Comparison of ENCODE assay signal across 13 cellular contexts in the genomic region with DNA sequence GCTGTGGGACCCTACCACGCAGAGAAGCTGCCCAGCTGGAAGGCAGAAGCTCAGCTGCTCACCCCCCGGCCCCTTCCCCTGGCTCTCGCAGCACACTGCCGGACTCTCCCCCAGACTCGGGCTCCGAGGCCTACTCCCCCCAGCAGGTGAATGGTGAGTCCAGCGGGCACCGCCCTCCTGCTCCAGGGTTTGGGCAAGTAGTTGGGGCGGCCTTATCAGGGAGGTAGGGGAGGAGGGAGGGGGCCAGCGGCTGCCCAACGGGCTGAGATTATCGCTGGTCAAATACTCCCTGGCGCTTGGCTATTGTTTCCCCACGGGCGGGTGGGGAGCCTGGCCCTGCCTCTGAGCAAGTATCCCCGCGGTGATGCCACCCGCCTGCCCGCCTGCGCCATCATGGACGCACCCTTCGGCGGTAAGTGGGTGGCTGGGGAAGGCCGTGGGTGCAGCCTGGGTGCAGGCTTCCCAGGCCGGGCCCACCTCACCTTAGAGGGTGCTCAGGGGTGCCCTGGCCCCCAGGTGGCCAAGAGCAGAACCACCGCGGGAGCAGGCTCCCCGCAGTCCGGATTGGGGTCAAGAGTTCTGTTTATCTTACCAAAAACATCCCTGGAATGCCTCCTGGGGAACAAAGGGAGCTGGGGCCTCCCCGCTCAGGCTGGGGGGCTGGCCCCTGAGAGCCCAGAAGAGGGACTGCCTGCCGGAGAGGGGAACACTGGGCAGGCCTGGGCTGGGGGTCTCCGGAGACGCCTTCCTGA. TPM values are rescaled to one million over a fixed set of nuclear protein-coding genes. Genes with fewer than 3 reads are reported as not detected.
DNase-seq lines count a peak whose midpoint lies in the region; ATAC-seq, FAIRE-seq and TF ChIP-seq lines count a peak whose summit lies in the region.
"Had no signal": no experiment of that assay in that cellular context is flagged by ENCODE, and none has a peak within 500 bp of the region (broad histone marks: within the 10 kb centered on the region; RNA-seq: fewer than 3 reads in every experiment).

No MANE protein-coding gene starts in this region.

- no peak overlapping the region for H4K8ac ChIP-seq in mesendoderm (ENCODE audit: low read depth, low read length)

- no peak overlapping the region for H2AFZ ChIP-seq in astrocyte (ENCODE audit: low read depth, low read length)
- H2AFZ ChIP-seq: GM23248 had no signal

- no peaks in the 10 kb centered on the region for H3K36me3 Mint-ChIP-seq in astrocyte (ENCODE audit: low read depth, unreplicated experiment)

- H3K18ac ChIP-seq in mesendoderm (ENCODE audit: low read length), result no peak overlapping the region

- H3K27me3 ChIP-seq in astrocyte (ENCODE audit: insufficient read depth, low read length) (no peaks in the 10 kb centered on the region), mesendoderm (ENCODE audit: insufficient read depth, low read length, poor library complexity) (no peaks in the 10 kb centered on the region)

- no peaks in the 10 kb centered on the region for H3K36me3 ChIP-seq in astrocyte (ENCODE audit: insufficient read depth, low read length)
- no peaks in the 10 kb centered on the region for H3K36me3 ChIP-seq in mesendoderm (ENCODE audit: control insufficient read depth, insufficient read depth, low read length)

- no peaks in the 10 kb centered on the region for H3K9me3 Mint-ChIP-seq in astrocyte (ENCODE audit: unreplicated experiment)

- H4K20me1 ChIP-seq in astrocyte (ENCODE audit: insufficient read depth, low read length), result peaks cover 5% of the 10 kb centered on the region

- H3K4me2 ChIP-seq in astrocyte (ENCODE audit: low read length) (peak overlapping the region; percentile 55), mesendoderm (ENCODE audit: low read length) (no peak overlapping the region)

- H2BK5ac ChIP-seq in mesendoderm (ENCODE audit: low read length), result no peak overlapping the region

- H2BK120ac ChIP-seq in mesendoderm (ENCODE audit: low read depth, low read length), result no peak overlapping the region

- H3K56ac ChIP-seq in mesendoderm (ENCODE audit: low read length), result no peak overlapping the region

- H3K4me3 Mint-ChIP-seq in astrocyte (ENCODE audit: unreplicated experiment), result no peak overlapping the region

- H3K27me3 Mint-ChIP-seq in astrocyte (ENCODE audit: low read depth, unreplicated experiment), result no peaks in the 10 kb centered on the region

- H4K5ac ChIP-seq in mesendoderm (ENCODE audit: low read length), result no peak overlapping the region

- no peak for ATAC-seq in HG02610 (IDR thresholded peaks at IDR 0.05; ENCODE audit: unreplicated experiment)

- no CpG with 5 or more reads among the region's 33 CpGs for WGBS in mesendoderm (ENCODE audit: extremely low coverage, insufficient coverage, low lambda C conversion rate)

- H3K4me3 ChIP-seq in astrocyte (ENCODE audit: insufficient read depth, low read depth, low read length), result no peak overlapping the region
- no peak overlapping the region for H3K4me3 ChIP-seq in mesendoderm (ENCODE audit: low read length)
- H3K4me3 ChIP-seq: GM23248 had no signal

- no peak for TF ChIP-seq CTCF in astrocyte (IDR thresholded peaks at IDR 0.05; ENCODE audit: insufficient read depth, low read depth, low read length)

- peak; percentile 43 for DNase-seq in GM03348 (ENCODE audit: low spot score)
- DNase-seq in astrocyte (ENCODE audit: low read depth), result peak; percentile 35
- DNase-seq in mucosa of gallbladder (ENCODE audit: low spot score), result peak; percentile 42
- DNase-seq in NCI-H526 treated with DMSO at 0.1 percent for 48 hours (lab: John Stamatoyannopoulos, UW), result no peak
- DNase-seq in mesendoderm, result no peak
- DNase-seq: activated CD4-positive, CD25-positive, alpha-beta regulatory T cell treated with anti-CD3 and anti-CD28 coated beads, Interleukin-2, amount 50 U/mL, for 72 hours; activated effector memory CD4-positive, alpha-beta T cell treated with anti-CD3 and anti-CD28 coated beads, Interleukin-2, amount 50 U/mL, for 16 hours; effector CD8-positive, alpha-beta T cell; GM23248; NCI-H187; retina had no signal

- H3K27ac ChIP-seq in astrocyte (ENCODE audit: low read depth, low read length), result no peak overlapping the region
- no peak overlapping the region for H3K27ac ChIP-seq in mesendoderm (ENCODE audit: low read depth, low read length)
- H3K27ac ChIP-seq: GM23248 had no signal

- H3K4me1 ChIP-seq in astrocyte (ENCODE audit: insufficient read depth, low read length) (peaks cover 9% of the 10 kb centered on the region), mesendoderm (ENCODE audit: control insufficient read depth, low read depth, low read length) (no peaks in the 10 kb centered on the region)

- H3K4ac ChIP-seq in mesendoderm (ENCODE audit: low read depth, low read length), result no peak overlapping the region

- H3K4me1 Mint-ChIP-seq in astrocyte (ENCODE audit: low read depth, unreplicated experiment), result peaks cover 2% of the 10 kb centered on the region

- H3K79me2 ChIP-seq in astrocyte (ENCODE audit: insufficient read depth, low read length) (no peaks in the 10 kb centered on the region), mesendoderm (ENCODE audit: control insufficient read depth, insufficient read depth, low read length) (no peaks in the 10 kb centered on the region)

- H3K27ac Mint-ChIP-seq in astrocyte (ENCODE audit: unreplicated experiment), result no peak overlapping the region

- no peaks in the 10 kb centered on the region for H3K9me3 ChIP-seq in astrocyte (ENCODE audit: insufficient read depth, low read depth, low read length)

- H3K9ac ChIP-seq in astrocyte (ENCODE audit: low read length) (peak overlapping the region; percentile 41), mesendoderm (ENCODE audit: low read length) (no peak overlapping the region)
- H3K9ac ChIP-seq: GM23248 had no signal

- H2BK15ac ChIP-seq in mesendoderm (replicated peaks; ENCODE audit: low read depth), result no peak overlapping the region

- no peaks in the 10 kb centered on the region for H3K79me1 ChIP-seq in mesendoderm (ENCODE audit: low read length)

- H2AK5ac ChIP-seq in mesendoderm (ENCODE audit: low read length), result no peak overlapping the region

- FAIRE-seq in astrocyte (lab: Jason Lieb, UNC), result no peak
- FAIRE-seq: RCC 7860 had no signal

- H3K23ac ChIP-seq in mesendoderm (ENCODE audit: low read length), result no peak overlapping the region

RNA-seq across cellular contexts. Expression of a gene that starts 16.9 kb away (rescaled TPM):
- 39.5 and 53.9 TPM in 2 replicates for total RNA-seq in astrocyte
- total RNA-seq in mucosa of gallbladder, result 320 TPM
- polyA plus RNA-seq in mesendoderm (2013, experiment 1 of 2), result 3.0 TPM
- 2.6 TPM for polyA plus RNA-seq in mesendoderm (2013, experiment 2 of 2)
- total RNA-seq: GM23248 had no signal

RNA-seq across cellular contexts. Expression of a gene that starts 23.1 kb away (rescaled TPM):
- total RNA-seq in astrocyte (97.8 and 98.6 TPM in 2 replicates), mucosa of gallbladder (116 TPM)
- polyA plus RNA-seq in mesendoderm (2013, experiment 1 of 2), result 285 TPM
- polyA plus RNA-seq in mesendoderm (2013, experiment 2 of 2), result 285 TPM

RNA-seq across cellular contexts. Expression of a gene that starts 23.4 kb away (rescaled TPM):
- total RNA-seq in astrocyte, result 13.6 and 13.8 TPM in 2 replicates
- 7.7 TPM for total RNA-seq in mucosa of gallbladder
- polyA plus RNA-seq in mesendoderm (2013, experiment 1 of 2), result 74.6 TPM
- polyA plus RNA-seq in mesendoderm (2013, experiment 2 of 2), result 75.1 TPM

RNA-seq across cellular contexts. Expression of a gene that starts 47.5 kb away (rescaled TPM):
- total RNA-seq in astrocyte, result 56.7 and 74.6 TPM in 2 replicates
- total RNA-seq in mucosa of gallbladder, result 23.4 TPM
- polyA plus RNA-seq in mesendoderm (2013, experiment 1 of 2), result 104 TPM
- polyA plus RNA-seq in mesendoderm (2013, experiment 2 of 2), result 102 TPM

RNA-seq across cellular contexts. Expression of a gene that starts 58.8 kb away (rescaled TPM):
- total RNA-seq in astrocyte (180 and 287 TPM in 2 replicates), mucosa of gallbladder (34.5 TPM)
- 493 TPM for polyA plus RNA-seq in mesendoderm (2013, experiment 1 of 2)
- 506 TPM for polyA plus RNA-seq in mesendoderm (2013, experiment 2 of 2)

Comparison
In these comparisons a context has a peak if more than half of its experiments do, and no peak if none do; other contexts are left out.
1. DNase-seq: peak in GM03348 (single experiment), astrocyte (single experiment) and mucosa of gallbladder (single experiment); none in NCI-H526 treated with DMSO at 0.1 percent for 48 hours (single experiment) and mesendoderm (single experiment).